In genomic region chr21:45460611-45461368, GRCh38 we compare ENCODE assay signal across 1 cellular context.
TF ChIP-seq lines count a peak whose summit lies in the region.

No MANE protein-coding gene starts in this region.

TF ChIP-seq in GM23338, 12 proteins besides CTCF, POLR2A, EP300 and RAD21 (continued from another document):
- no peak for TF ChIP-seq REST (IDR thresholded peaks at IDR 0.05; ENCODE audit: unreplicated experiment)
- no peak for TF ChIP-seq POLR2AphosphoS5 (IDR thresholded peaks at IDR 0.05; ENCODE audit: low read depth)
- no peak for TF ChIP-seq CREB1 (CRISPR knock-in tag; IDR thresholded peaks at IDR 0.05; ENCODE audit: low read depth)
- TF ChIP-seq NANOG (IDR thresholded peaks at IDR 0.05; ENCODE audit: borderline replicate concordance), result no peak
- TF ChIP-seq EZH2phosphoT487 (IDR thresholded peaks at IDR 0.05; ENCODE audit: unreplicated experiment), result no peak
- TF ChIP-seq ZNF114 (CRISPR knock-in tag; IDR thresholded peaks at IDR 0.05), result no peak
- no peak for TF ChIP-seq ZNF462 (CRISPR knock-in tag; IDR thresholded peaks at IDR 0.05)
- no peak for TF ChIP-seq STAT1 (IDR thresholded peaks at IDR 0.05; ENCODE audit: unreplicated experiment)
- TF ChIP-seq JUNB (IDR thresholded peaks at IDR 0.05; ENCODE audit: unreplicated experiment), result no peak
TF ChIP-seq in GM23338: peak in this region for 0.
